In genomic region chr21:33775100-33775828, GRCh38 we compare ENCODE assay signal across 23 cellular contexts.
DNase-seq lines count a peak whose midpoint lies in the region; ATAC-seq, FAIRE-seq and TF ChIP-seq lines count a peak whose summit lies in the region.
"Had no signal": no experiment of that assay in that cellular context is flagged by ENCODE, and none has a peak within 500 bp of the region (broad histone marks: within the 10 kb centered on the region; RNA-seq: fewer than 3 reads in every experiment).

No MANE protein-coding gene starts in this region.

- peak; percentile 49 for ATAC-seq in left lobe of liver
- ATAC-seq: A549, GM12878 had no signal

- FAIRE-seq in small intestine (lab: Jason Lieb, UNC) (no peak), H54 (lab: Jason Lieb, UNC) (no peak)
- FAIRE-seq: A549, D721Med, GM12878, HTR-8/SVneo had no signal

- no peak for TF ChIP-seq POLR2A in H54 (IDR thresholded peaks at IDR 0.05; ENCODE audit: low read depth, low read length)

- H3K4me3 ChIP-seq in small intestine (ENCODE audit: low read depth in 1 of 2, low read length in 2 of 2), result no peak overlapping the region
- H3K4me3 ChIP-seq: A549, GM12878 had no signal

- H3K27me3 ChIP-seq in small intestine (ENCODE audit: control insufficient read depth in 2 of 2, insufficient read depth in 2 of 2, low read length in 2 of 2), result no peaks in the 10 kb centered on the region

- peaks cover 0 to 2% of the 10 kb centered on the region in 2 donors for H3K36me3 ChIP-seq in small intestine (ENCODE audit: control insufficient read depth in 2 of 2, insufficient read depth in 2 of 2, low read length in 2 of 2)

- H3K27ac ChIP-seq in C4-2B, result peak overlapping the region; percentile 31; the same call in 1 of the 2 replicates
- no peak overlapping the region for H3K27ac ChIP-seq in small intestine (ENCODE audit: low read depth in 1 of 2, low read length in 1 of 2)
- H3K27ac ChIP-seq: A549, KMS-11, RWPE1 had no signal

- no peaks in the 10 kb centered on the region for H3K4me1 ChIP-seq in small intestine (ENCODE audit: control insufficient read depth in 2 of 2, insufficient read depth in 1 of 2, low read depth in 1 of 2, low read length in 1 of 2)
- H3K4me1 ChIP-seq: A549 had no signal

- WGBS in small intestine, 3 donors, result 36 to 75% (median 56%) methylated on average over 2 of the region's 2 CpGs

- H3K9me3 ChIP-seq in small intestine (ENCODE audit: control insufficient read depth, low read depth), result no peaks in the 10 kb centered on the region
- H3K9me3 ChIP-seq: A549 had no signal

- DNase-seq in NCI-H2029 treated with DMSO at 0.1 percent for 48 hours (lab: John Stamatoyannopoulos, UW) (peak; percentile 33), left lobe of liver (ENCODE audit: low spot score) (no peak), small intestine (peak; percentile 8), H54 (ENCODE audit: insufficient read length, low spot score) (no peak)
- DNase-seq in stimulated activated CD4-positive, alpha-beta T cell treated with anti-CD3 and anti-CD28 coated beads, Interleukin-4, amount 100 ng/mL, for 24 hours, result no peak
- no peak for DNase-seq in stimulated activated CD8-positive, alpha-beta memory T cell treated with anti-CD3 and anti-CD28 coated beads, Interleukin-4, amount 100 ng/mL, for 48 hours
- DNase-seq: DND-41; GOT3; IMR-90; NCI-H1092 treated with DMSO at 0.1 percent for 48 hours; NCI-H1436 treated with DMSO at 0.1 percent for 48 hours; NCI-H2081; NCI-H774; NK-92 treated with Interleukin-12 subunit alpha and Interleukin-12 subunit beta, amount 100 ng/mL, for 24 hours; SHP77 treated with DMSO at 0.1 percent for 48 hours; SK-N-SH had no signal

- no peak for TF ChIP-seq CTCF in C4-2B (conservative IDR thresholded peaks at IDR 0.05)

Comparison
In these comparisons a context has a peak if more than half of its experiments do, and no peak if none do; other contexts are left out.
1. DNase-seq: peak in NCI-H2029 treated with DMSO at 0.1 percent for 48 hours (single experiment) and small intestine (single experiment); none in left lobe of liver (single experiment), stimulated activated CD4-positive, alpha-beta T cell treated with anti-CD3 and anti-CD28 coated beads, Interleukin-4, amount 100 ng/mL, for 24 hours (single experiment), stimulated activated CD8-positive, alpha-beta memory T cell treated with anti-CD3 and anti-CD28 coated beads, Interleukin-4, amount 100 ng/mL, for 48 hours (single experiment) and H54 (single experiment).